Comparison of ENCODE assay signal across 32 cellular contexts in the genomic region with DNA sequence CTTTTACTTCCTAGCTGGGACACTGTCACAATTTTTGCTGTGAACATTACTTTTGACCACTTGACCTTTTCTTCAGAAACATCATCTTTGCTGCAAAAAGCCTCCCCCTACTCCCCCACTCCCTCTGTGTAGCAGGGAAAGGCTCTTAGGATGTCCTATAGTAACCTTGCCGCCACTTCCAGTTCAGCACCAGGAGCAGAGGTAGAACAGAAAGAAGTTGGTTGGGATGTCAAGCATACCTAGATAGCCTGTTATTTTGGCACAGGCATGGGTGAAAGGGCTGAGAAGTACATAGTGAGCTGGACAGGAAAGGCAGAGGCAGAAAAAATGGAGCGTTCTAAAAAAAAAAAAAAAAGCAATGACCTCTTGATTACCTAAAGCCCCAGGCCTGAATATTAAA. TPM values are rescaled to one million over a fixed set of nuclear protein-coding genes. Genes with fewer than 3 reads are reported as not detected.
"Had no signal": no experiment of that assay in that cellular context is flagged by ENCODE, and none has a peak within 500 bp of the region (broad histone marks: within the 10 kb centered on the region; RNA-seq: fewer than 3 reads in every experiment).

No MANE protein-coding gene starts in this region.

- ATAC-seq: activated CD8-positive, alpha-beta memory T cell treated with anti-CD3 and anti-CD28 coated beads, Interleukin-2, amount 10 ng/mL, durations not matched to agents 7 days and 5 days; activated T-cell treated with anti-CD3 and anti-CD28 coated beads, Interleukin-2, amount 50 U/mL, for 72 hours; activated T-helper 17 cell treated with anti-CD3 and anti-CD28 coated beads, Interleukin-2, amount 50 U/mL, for 72 hours; Panc1 had no signal

- H3K9me3 ChIP-seq: ascending aorta had no signal

- H3K27me3 ChIP-seq: ascending aorta, cardiac muscle cell had no signal

- H3K4me1 ChIP-seq: ascending aorta had no signal

- H3K4me3 ChIP-seq: ascending aorta, cardiac muscle cell had no signal

- H3K27ac ChIP-seq: ascending aorta, cardiac muscle cell had no signal

- DNase-seq: activated CD4-positive, alpha-beta memory T cell treated with anti-CD3 and anti-CD28 coated beads, Interleukin-2, amount 10 ng/mL, durations not matched to agents 7 days and 5 days; activated CD4-positive, alpha-beta T cell treated with anti-CD3 and anti-CD28 coated beads for 1 hour; activated CD4-positive, alpha-beta T cell treated with anti-CD3 and anti-CD28 coated beads for 48 hours; activated CD4-positive, CD25-positive, alpha-beta regulatory T cell; activated CD8-positive, alpha-beta memory T cell treated with anti-CD3 and anti-CD28 coated beads for 24 hours; activated CD8-positive, alpha-beta memory T cell treated with anti-CD3 and anti-CD28 coated beads, Interleukin-2, amount 10 ng/mL, durations not matched to agents 7 days and 5 days; activated CD8-positive, alpha-beta memory T cell treated with anti-CD3 and anti-CD28 coated beads, Interleukin-2, amount 50 U/mL, for 48 hours; activated effector memory CD4-positive, alpha-beta T cell treated with anti-CD3 and anti-CD28 coated beads, Interleukin-2, amount 50 U/mL, for 16 hours; activated naive CD4-positive, alpha-beta T cell; activated naive CD4-positive, alpha-beta T cell treated with anti-CD3 and anti-CD28 coated beads, Interleukin-2, amount 50 U/mL, for 16 hours; activated naive CD8-positive, alpha-beta T cell treated with anti-CD3 and anti-CD28 coated beads for 36 hours; activated T-cell treated with anti-CD3 and anti-CD28 coated beads, Interleukin-2, amount 50 U/mL, for 72 hours; amniotic stem cell; NCI-H1105; NCI-H1417 treated with DMSO at 0.1 percent for 48 hours; NCI-H1930; NCI-H2081 treated with DMSO at 0.1 percent for 48 hours; NCI-H345; NCI-H524 treated with DMSO at 0.1 percent for 48 hours; SIG-M5; T1000; WERI-Rb-1 had no signal

- H3K36me3 ChIP-seq: ascending aorta, cardiac muscle cell, WERI-Rb-1 had no signal

RNA-seq across cellular contexts. Expression of a gene that starts 31.3 kb away (rescaled TPM):
- total RNA-seq: activated CD4-positive, alpha-beta memory T cell treated with anti-CD3 and anti-CD28 coated beads, Interleukin-2, amount 10 ng/mL, durations not matched to agents 7 days and 5 days; activated CD8-positive, alpha-beta memory T cell treated with anti-CD3 and anti-CD28 coated beads, Interleukin-2, amount 10 ng/mL, durations not matched to agents 7 days and 5 days; activated naive CD8-positive, alpha-beta T cell treated with anti-CD3 and anti-CD28 coated beads for 36 hours; activated T-cell treated with anti-CD3 and anti-CD28 coated beads, Interleukin-2, amount 50 U/mL, for 72 hours; activated T-helper 17 cell treated with anti-CD3 and anti-CD28 coated beads, Interleukin-2, amount 50 U/mL, for 72 hours; ascending aorta; cardiac muscle cell; M059J; NCI-H460; RPMI7951; SK-MEL-5; T-helper 1 cell treated with Interleukin-12 subunit alpha and Interleukin-12 subunit beta and Interleukin-4 antibody, amounts not matched to agents 30 ng/mL and 1 ng/mL, for 36 hours; T-helper 2 cell treated with Interferon-gamma antibody and Interleukin-4, amounts not matched to agents 100 ng/mL and 5 ng/mL, for 36 hours had no signal
- polyA plus RNA-seq: cardiac muscle cell had no signal
